ENCODE assay signal across 18 cellular contexts in the genomic region with DNA sequence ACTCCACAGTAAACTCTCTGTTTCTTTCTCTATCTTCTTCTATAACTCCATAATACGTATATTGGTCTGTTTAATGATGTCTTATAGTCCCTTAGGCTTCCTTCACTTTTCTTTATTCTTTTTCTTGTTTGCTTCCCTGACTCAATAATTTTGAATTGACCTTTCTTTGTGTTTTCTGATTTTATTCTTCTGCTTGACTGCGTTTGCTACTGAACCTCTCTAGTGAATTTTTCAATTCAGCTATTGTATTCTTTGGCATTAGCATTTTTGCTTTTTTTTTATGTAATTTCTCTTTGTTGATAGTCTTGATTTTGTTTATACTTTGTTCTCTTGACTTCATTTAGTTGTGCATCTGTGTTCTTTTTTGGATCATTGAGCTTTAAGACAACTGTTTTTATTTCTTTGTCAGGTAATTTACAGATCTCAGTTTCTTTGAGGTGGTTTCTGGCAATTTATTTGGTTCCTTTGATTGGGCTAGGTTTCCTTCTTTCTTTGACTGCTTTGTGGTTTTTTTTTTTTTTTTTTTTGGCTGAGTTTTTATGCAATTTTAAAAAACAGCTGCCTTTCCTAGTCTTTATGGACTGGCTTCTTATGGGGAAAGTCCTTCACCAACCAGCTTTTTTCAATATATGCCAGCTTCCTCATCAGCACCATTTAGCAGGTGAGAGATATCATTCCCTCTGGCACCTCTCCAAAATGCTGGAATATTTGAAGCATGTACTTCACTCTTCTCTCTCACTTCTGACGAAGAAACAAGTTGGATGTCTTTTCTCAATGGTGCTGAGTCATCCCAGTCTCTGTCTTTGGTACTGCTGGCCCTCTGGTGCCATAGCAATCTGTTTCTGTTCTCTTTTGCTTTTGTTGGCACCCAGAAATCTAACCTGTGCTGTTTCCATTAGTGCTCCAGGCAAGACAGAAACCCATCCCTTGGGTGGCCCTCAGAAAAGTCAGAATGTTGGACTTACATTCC. TPM values are rescaled to one million over a fixed set of nuclear protein-coding genes. Genes with fewer than 3 reads are reported as not detected.
A peak's percentile ranks its signal among the peaks of the same experiment; 100 is the strongest.
DNase-seq lines count a peak whose midpoint lies in the region; ATAC-seq, FAIRE-seq and TF ChIP-seq lines count a peak whose summit lies in the region.
"Had no signal": no experiment of that assay in that cellular context is flagged by ENCODE, and none has a peak within 500 bp of the region (broad histone marks: within the 10 kb centered on the region; RNA-seq: fewer than 3 reads in every experiment).

No MANE protein-coding gene starts in this region.

- ATAC-seq in GM21515 (IDR thresholded peaks at IDR 0.05; ENCODE audit: unreplicated experiment): no peak
- ATAC-seq: activated CD4-positive, alpha-beta T cell treated with anti-CD3 and anti-CD28 coated beads for 36 hours; gastrocnemius medialis; naive thymus-derived CD8-positive, alpha-beta T cell had no signal

- H3K9ac ChIP-seq in KMS-11 (no peak overlapping the region), keratinocyte (ENCODE audit: control insufficient read depth, extremely low read depth, insufficient read depth, low read length) (no peak overlapping the region)

- H3K4me2 ChIP-seq in KMS-11 (peak overlapping the region; percentile 27), keratinocyte (ENCODE audit: control insufficient read depth, extremely low read depth, insufficient read depth, low read depth, low read length) (no peak overlapping the region)
- H3K4me2 ChIP-seq: smooth muscle cell had no signal

- no peaks in the 10 kb centered on the region for H3K9me3 ChIP-seq in keratinocyte (ENCODE audit: control insufficient read depth, low read depth, low read length)
- H3K9me3 ChIP-seq: gastrocnemius medialis had no signal

- H2AFZ ChIP-seq in KMS-11 (ENCODE audit: low read depth): no peak overlapping the region
- no peak overlapping the region for H2AFZ ChIP-seq in keratinocyte (ENCODE audit: control insufficient read depth, low read length)

- H4K20me1 ChIP-seq in KMS-11 (ENCODE audit: insufficient read depth) (no peaks in the 10 kb centered on the region), keratinocyte (ENCODE audit: control insufficient read depth, extremely low read depth, insufficient read depth, low read length) (no peaks in the 10 kb centered on the region)

- no peak for TF ChIP-seq CTCF in KMS-11 (conservative IDR thresholded peaks at IDR 0.05; ENCODE audit: low read depth, low read length)
- TF ChIP-seq CTCF in keratinocyte (optimal IDR thresholded peaks at IDR 0.05 in 1 of 3, IDR thresholded peaks at IDR 0.05 in 1 of 3, conservative IDR thresholded peaks at IDR 0.05 in 1 of 3; ENCODE audit: extremely low read depth in 1 of 3, insufficient read depth in 2 of 3, low read length in 3 of 3): no peak

- peak overlapping the region; percentile 29 for H3K4me3 ChIP-seq in KMS-11 (IDR thresholded peaks at IDR 0.05; ENCODE audit: insufficient read depth, low read depth, low read length)
- no peak overlapping the region for H3K4me3 ChIP-seq in keratinocyte (ENCODE audit: control insufficient read depth in 2 of 3, extremely low read depth in 1 of 3, insufficient read depth in 2 of 3, low read depth in 1 of 3, low read length in 3 of 3)
- no peak overlapping the region for H3K4me3 ChIP-seq in H7 (ENCODE audit: insufficient read depth, low read depth, low read length)
- H3K4me3 ChIP-seq: gastrocnemius medialis, SK-N-MC, smooth muscle cell, transverse colon had no signal

- H3K9me1 ChIP-seq in keratinocyte (ENCODE audit: control insufficient read depth, extremely low read depth, insufficient read depth, low read length): no peaks in the 10 kb centered on the region

- FAIRE-seq in keratinocyte (lab: Jason Lieb, UNC): peak; percentile 87

- H3K27ac ChIP-seq in KMS-11 (peak overlapping the region; percentile 63), keratinocyte (ENCODE audit: control insufficient read depth, insufficient read depth, low read length) (no peak overlapping the region)
- H3K27ac ChIP-seq: gastrocnemius medialis, SK-N-MC, transverse colon had no signal

- dilution Hi-C loops in keratinocyte (cut with MboI; ENCODE audit: extremely low pct_ligation_motif_present, low sequenced_read_pairs): no loop called here

- peak; percentile 12 for DNase-seq in NCI-H2171 treated with DMSO at 0.1 percent for 48 hours (lab: John Stamatoyannopoulos, UW)
- DNase-seq in NCI-H2171 (lab: John Stamatoyannopoulos, UW): no peak
- peak; percentile 16 for DNase-seq in astrocyte of the hippocampus (ENCODE audit: low read depth, low spot score)
- DNase-seq in keratinocyte (ENCODE audit: low read depth, low spot score): no peak
- DNase-seq in H7: no peak
- DNase-seq in GM19238 (ENCODE audit: insufficient read length, low spot score): no peak
- DNase-seq: ACHN; activated CD4-positive, alpha-beta T cell treated with anti-CD3 and anti-CD28 coated beads for 36 hours; cerebellar nuclear complex; gastrocnemius medialis; kidney glomerular epithelial cell; NCI-H510A; transverse colon had no signal

- H3K4me1 ChIP-seq in KMS-11 (ENCODE audit: low read depth, poor library complexity, severe bottlenecking) (peaks cover 32% of the 10 kb centered on the region), keratinocyte (ENCODE audit: control insufficient read depth, extremely low read depth, insufficient read depth, low read length) (peaks cover 8% of the 10 kb centered on the region)
- H3K4me1 ChIP-seq: gastrocnemius medialis, transverse colon had no signal

- no peaks in the 10 kb centered on the region for H3K27me3 ChIP-seq in KMS-11 (ENCODE audit: insufficient read depth, low read depth)
- H3K27me3 ChIP-seq in keratinocyte (ENCODE audit: control insufficient read depth, extremely low read depth, insufficient read depth, low read length): no peaks in the 10 kb centered on the region
- no peaks in the 10 kb centered on the region for H3K27me3 ChIP-seq in H7 (ENCODE audit: control insufficient read depth, insufficient read depth, low read length)
- H3K27me3 ChIP-seq: gastrocnemius medialis, transverse colon had no signal

- 0 out of 2 replicates have a peak, but pooled peaks cover under 1% of the 10 kb centered on the region for H3K36me3 ChIP-seq in KMS-11 (ENCODE audit: insufficient read depth)
- peaks cover 0 to 1% of the 10 kb centered on the region in 2 experiments for H3K36me3 ChIP-seq in keratinocyte (ENCODE audit: control insufficient read depth in 2 of 2, extremely low read depth in 1 of 2, insufficient read depth in 2 of 2, low read length in 2 of 2)
- no peaks in the 10 kb centered on the region for H3K36me3 ChIP-seq in H7 (replicated peaks; ENCODE audit: control insufficient read depth, insufficient read depth, low read length)

- peaks cover 15% of the 10 kb centered on the region; the same call in 1 of the 2 replicates for H3K79me2 ChIP-seq in KMS-11 (ENCODE audit: insufficient read depth, low read depth)
- peaks cover 2% of the 10 kb centered on the region for H3K79me2 ChIP-seq in keratinocyte (ENCODE audit: control insufficient read depth, insufficient read depth, low read length)

RNA-seq across cellular contexts. Expression of a gene that starts 17.6 kb away (rescaled TPM):
- polyA plus RNA-seq in keratinocyte: 6.1 to 11.7 TPM (median 11.1 TPM) in 3 replicates
- polyA plus RNA-seq in keratinocyte (2011; ENCODE audit: low read depth): 61.1 TPM
- polyA plus RNA-seq in keratinocyte (2011; cell fraction: cytosol; rRNA removed): 7.1 and 10.4 TPM in 2 replicates
- 6.3 and 7.3 TPM in 2 replicates for polyA plus RNA-seq in keratinocyte (2011; cell fraction: nucleus; rRNA removed)
- 19.4 and 25.8 TPM in 2 replicates for polyA plus RNA-seq in keratinocyte (2012; ENCODE audit: low replicate concordance)
- polyA minus RNA-seq in keratinocyte: 1.3 to 16.7 TPM (median 7.5 TPM) in 3 replicates
- 14.0 TPM for polyA minus RNA-seq in keratinocyte (2011; cell fraction: cytosol; rRNA and poly(A)+ RNA removed)
- polyA minus RNA-seq in keratinocyte (2011; cell fraction: nucleus; rRNA and poly(A)+ RNA removed): 19.4 and 30.3 TPM in 2 replicates
- 21.7 and 26.9 TPM in 2 replicates for total RNA-seq in H7 (2014; rRNA removed; shearing (Covaris generic))

RNA-seq across cellular contexts. Expression of a gene that starts 21.3 kb away (rescaled TPM):
- polyA plus RNA-seq in keratinocyte: 0.05 to 0.10 TPM (median 0.08 TPM) in 3 replicates
- polyA plus RNA-seq in keratinocyte (2011; ENCODE audit: low read depth): not detected
- 0.04 and 0.06 TPM in 2 replicates for polyA plus RNA-seq in keratinocyte (2011; cell fraction: cytosol; rRNA removed)
- 0.22 and 0.47 TPM in 2 replicates for polyA plus RNA-seq in keratinocyte (2011; cell fraction: nucleus; rRNA removed)
- polyA plus RNA-seq in keratinocyte (2012; ENCODE audit: low replicate concordance): 0.05 TPM in 1 of 2 replicates, not detected in the other
- not detected in 3 replicates for polyA minus RNA-seq in keratinocyte
- polyA minus RNA-seq in keratinocyte (2011; cell fraction: cytosol; rRNA and poly(A)+ RNA removed): not detected
- polyA minus RNA-seq in keratinocyte (2011; cell fraction: nucleus; rRNA and poly(A)+ RNA removed): not detected in 2 replicates
- not detected in 2 replicates for total RNA-seq in H7 (2014; rRNA removed; shearing (Covaris generic))
- total RNA-seq: activated CD4-positive, alpha-beta T cell treated with anti-CD3 and anti-CD28 coated beads for 36 hours; naive thymus-derived CD8-positive, alpha-beta T cell had no signal
- polyA plus RNA-seq: naive thymus-derived CD8-positive, alpha-beta T cell had no signal

Comparison
In these comparisons a context has a peak if more than half of its experiments do, and no peak if none do; other contexts are left out.
1. DNase-seq: peak in NCI-H2171 treated with DMSO at 0.1 percent for 48 hours (single experiment) and astrocyte of the hippocampus (single experiment); none in NCI-H2171 (single experiment), keratinocyte (single experiment), H7 (single experiment) and GM19238 (single experiment).